Comparison of ENCODE assay signal across 1 cellular context in genomic region chr12:101407438-101408345, GRCh38.
A peak's percentile ranks its signal among the peaks of the same experiment; 100 is the strongest.
TF ChIP-seq lines count a peak whose summit lies in the region.

TSS of gene ARL1 (minus strand) at chr12:101407772. CDS start at chr12:101407645, 127 bp downstream.

TF ChIP-seq in K562, 482 proteins besides CTCF, POLR2A, EP300 and RAD21 (continued from another document and continues in another):
- peak; percentile 26; the same call in 1 of the 2 replicates for TF ChIP-seq HMGXB4 (CRISPR knock-in tag; IDR thresholded peaks at IDR 0.05)
- TF ChIP-seq GATAD2B (IDR thresholded peaks at IDR 0.05; ENCODE audit: borderline replicate concordance) = 0 out of 2 replicates have a peak, but pooled peaks have one; percentile 9
- peak; percentile 39; the same call in 1 of the 2 replicates for TF ChIP-seq ZSCAN29 (IDR thresholded peaks at IDR 0.05)
- no peak for TF ChIP-seq ARNT (IDR thresholded peaks at IDR 0.05)
- peak; percentile 94 for TF ChIP-seq PHF8 (IDR thresholded peaks at IDR 0.05; ENCODE audit: borderline replicate concordance, low read length)
- TF ChIP-seq ZNF239 (CRISPR knock-in tag; IDR thresholded peaks at IDR 0.05) = no peak
- TF ChIP-seq, protein P1, sequence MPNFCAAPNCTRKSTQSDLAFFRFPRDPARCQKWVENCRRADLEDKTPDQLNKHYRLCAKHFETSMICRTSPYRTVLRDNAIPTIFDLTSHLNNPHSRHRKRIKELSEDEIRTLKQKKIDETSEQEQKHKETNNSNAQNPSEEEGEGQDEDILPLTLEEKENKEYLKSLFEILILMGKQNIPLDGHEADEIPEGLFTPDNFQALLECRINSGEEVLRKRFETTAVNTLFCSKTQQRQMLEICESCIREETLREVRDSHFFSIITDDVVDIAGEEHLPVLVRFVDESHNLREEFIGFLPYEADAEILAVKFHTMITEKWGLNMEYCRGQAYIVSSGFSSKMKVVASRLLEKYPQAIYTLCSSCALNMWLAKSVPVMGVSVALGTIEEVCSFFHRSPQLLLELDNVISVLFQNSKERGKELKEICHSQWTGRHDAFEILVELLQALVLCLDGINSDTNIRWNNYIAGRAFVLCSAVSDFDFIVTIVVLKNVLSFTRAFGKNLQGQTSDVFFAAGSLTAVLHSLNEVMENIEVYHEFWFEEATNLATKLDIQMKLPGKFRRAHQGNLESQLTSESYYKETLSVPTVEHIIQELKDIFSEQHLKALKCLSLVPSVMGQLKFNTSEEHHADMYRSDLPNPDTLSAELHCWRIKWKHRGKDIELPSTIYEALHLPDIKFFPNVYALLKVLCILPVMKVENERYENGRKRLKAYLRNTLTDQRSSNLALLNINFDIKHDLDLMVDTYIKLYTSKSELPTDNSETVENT (CRISPR knock-in tag; IDR thresholded peaks at IDR 0.05) = peak; percentile 15; the same call in 1 of the 2 replicates
- TF ChIP-seq, protein P2, sequence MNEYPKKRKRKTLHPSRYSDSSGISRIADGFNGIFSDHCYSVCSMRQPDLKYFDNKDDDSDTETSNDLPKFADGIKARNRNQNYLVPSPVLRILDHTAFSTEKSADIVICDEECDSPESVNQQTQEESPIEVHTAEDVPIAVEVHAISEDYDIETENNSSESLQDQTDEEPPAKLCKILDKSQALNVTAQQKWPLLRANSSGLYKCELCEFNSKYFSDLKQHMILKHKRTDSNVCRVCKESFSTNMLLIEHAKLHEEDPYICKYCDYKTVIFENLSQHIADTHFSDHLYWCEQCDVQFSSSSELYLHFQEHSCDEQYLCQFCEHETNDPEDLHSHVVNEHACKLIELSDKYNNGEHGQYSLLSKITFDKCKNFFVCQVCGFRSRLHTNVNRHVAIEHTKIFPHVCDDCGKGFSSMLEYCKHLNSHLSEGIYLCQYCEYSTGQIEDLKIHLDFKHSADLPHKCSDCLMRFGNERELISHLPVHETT (CRISPR knock-in tag; conservative IDR thresholded peaks at IDR 0.05 in 1 of 2, IDR thresholded peaks at IDR 0.05 in 1 of 2) = peak in 1 of 2 experiments; percentile 81; a peak in 2 of 4 replicates
- no peak for TF ChIP-seq SIRT6 (IDR thresholded peaks at IDR 0.05; ENCODE audit: low read depth, low read length)
- TF ChIP-seq ZNF212 (CRISPR knock-in tag; IDR thresholded peaks at IDR 0.05) = no peak
- no peak for TF ChIP-seq RNF219 (CRISPR knock-in tag; IDR thresholded peaks at IDR 0.05)
- TF ChIP-seq PRMT5 (CRISPR knock-in tag; IDR thresholded peaks at IDR 0.05) = no peak
- TF ChIP-seq ZBTB34 (CRISPR knock-in tag; IDR thresholded peaks at IDR 0.05) = no peak
- peak; percentile 74; the same call in 1 of the 2 replicates for TF ChIP-seq ZZZ3 (IDR thresholded peaks at IDR 0.05)
- no peak for TF ChIP-seq ESRRB (CRISPR knock-in tag; IDR thresholded peaks at IDR 0.05; ENCODE audit: borderline replicate concordance)
- TF ChIP-seq HCFC1 (IDR thresholded peaks at IDR 0.05; ENCODE audit: low read depth, low read length) = peak; percentile 79
- no peak for TF ChIP-seq SNRNP70 (optimal IDR thresholded peaks at IDR 0.05; ENCODE audit: low read depth, low read length)
- TF ChIP-seq, protein P3, sequence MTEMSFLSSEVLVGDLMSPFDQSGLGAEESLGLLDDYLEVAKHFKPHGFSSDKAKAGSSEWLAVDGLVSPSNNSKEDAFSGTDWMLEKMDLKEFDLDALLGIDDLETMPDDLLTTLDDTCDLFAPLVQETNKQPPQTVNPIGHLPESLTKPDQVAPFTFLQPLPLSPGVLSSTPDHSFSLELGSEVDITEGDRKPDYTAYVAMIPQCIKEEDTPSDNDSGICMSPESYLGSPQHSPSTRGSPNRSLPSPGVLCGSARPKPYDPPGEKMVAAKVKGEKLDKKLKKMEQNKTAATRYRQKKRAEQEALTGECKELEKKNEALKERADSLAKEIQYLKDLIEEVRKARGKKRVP (CRISPR knock-in tag; IDR thresholded peaks at IDR 0.05) = no peak
- peak; percentile 74 for TF ChIP-seq ESRRA (IDR thresholded peaks at IDR 0.05; ENCODE audit: borderline replicate concordance, low read depth)
- no peak for TF ChIP-seq ZNF354B (CRISPR knock-in tag; IDR thresholded peaks at IDR 0.05)
- no peak for TF ChIP-seq CREBBP (IDR thresholded peaks at IDR 0.05; ENCODE audit: low read depth, low read length)
- TF ChIP-seq PRPF4 (IDR thresholded peaks at IDR 0.05; ENCODE audit: insufficient read depth, low read depth, low read length, poor library complexity, severe bottlenecking) = no peak
- TF ChIP-seq PYGO2 (tag; IDR thresholded peaks at IDR 0.05) = no peak
- TF ChIP-seq ZKSCAN3 (CRISPR knock-in tag; IDR thresholded peaks at IDR 0.05) = no peak
- TF ChIP-seq HBP1 (CRISPR knock-in tag; IDR thresholded peaks at IDR 0.05) = no peak
- TF ChIP-seq MYBL2 (IDR thresholded peaks at IDR 0.05; ENCODE audit: low read depth) = 0 out of 2 replicates have a peak, but pooled peaks have one; percentile 22
- TF ChIP-seq MYBL2 (CRISPR knock-in tag; IDR thresholded peaks at IDR 0.05; ENCODE audit: borderline replicate concordance) = no peak
- TF ChIP-seq ZNF764 (CRISPR knock-in tag; IDR thresholded peaks at IDR 0.05; ENCODE audit: low read depth) = no peak
- peak; percentile 99 for TF ChIP-seq EP400 (IDR thresholded peaks at IDR 0.05)
- peak; percentile 89 to 91 for TF ChIP-seq MNT (conservative IDR thresholded peaks at IDR 0.05)
- TF ChIP-seq RB1 (IDR thresholded peaks at IDR 0.05; ENCODE audit: low read depth) = peak; percentile 57; the same call in 1 of the 2 replicates
- peak; percentile 95 for TF ChIP-seq MYC (IDR thresholded peaks at IDR 0.05; ENCODE audit: low read depth, low read length)
- TF ChIP-seq MYC (CRISPR knock-in tag; IDR thresholded peaks at IDR 0.05; ENCODE audit: borderline replicate concordance, low read depth) = peak; percentile 35; the same call in 1 of the 2 replicates
- no peak for TF ChIP-seq LEF1 (IDR thresholded peaks at IDR 0.05)
- no peak for TF ChIP-seq ARID1B (IDR thresholded peaks at IDR 0.05)
- TF ChIP-seq HNRNPL (IDR thresholded peaks at IDR 0.05; ENCODE audit: low read depth, low read length) = no peak
- no peak for TF ChIP-seq GTF2A2 (tag; IDR thresholded peaks at IDR 0.05)
- TF ChIP-seq, protein P4, sequence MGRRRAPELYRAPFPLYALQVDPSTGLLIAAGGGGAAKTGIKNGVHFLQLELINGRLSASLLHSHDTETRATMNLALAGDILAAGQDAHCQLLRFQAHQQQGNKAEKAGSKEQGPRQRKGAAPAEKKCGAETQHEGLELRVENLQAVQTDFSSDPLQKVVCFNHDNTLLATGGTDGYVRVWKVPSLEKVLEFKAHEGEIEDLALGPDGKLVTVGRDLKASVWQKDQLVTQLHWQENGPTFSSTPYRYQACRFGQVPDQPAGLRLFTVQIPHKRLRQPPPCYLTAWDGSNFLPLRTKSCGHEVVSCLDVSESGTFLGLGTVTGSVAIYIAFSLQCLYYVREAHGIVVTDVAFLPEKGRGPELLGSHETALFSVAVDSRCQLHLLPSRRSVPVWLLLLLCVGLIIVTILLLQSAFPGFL (CRISPR knock-in tag; IDR thresholded peaks at IDR 0.05) = no peak
- no peak for TF ChIP-seq ZNF174 (CRISPR knock-in tag; IDR thresholded peaks at IDR 0.05)
- TF ChIP-seq, protein P5, sequence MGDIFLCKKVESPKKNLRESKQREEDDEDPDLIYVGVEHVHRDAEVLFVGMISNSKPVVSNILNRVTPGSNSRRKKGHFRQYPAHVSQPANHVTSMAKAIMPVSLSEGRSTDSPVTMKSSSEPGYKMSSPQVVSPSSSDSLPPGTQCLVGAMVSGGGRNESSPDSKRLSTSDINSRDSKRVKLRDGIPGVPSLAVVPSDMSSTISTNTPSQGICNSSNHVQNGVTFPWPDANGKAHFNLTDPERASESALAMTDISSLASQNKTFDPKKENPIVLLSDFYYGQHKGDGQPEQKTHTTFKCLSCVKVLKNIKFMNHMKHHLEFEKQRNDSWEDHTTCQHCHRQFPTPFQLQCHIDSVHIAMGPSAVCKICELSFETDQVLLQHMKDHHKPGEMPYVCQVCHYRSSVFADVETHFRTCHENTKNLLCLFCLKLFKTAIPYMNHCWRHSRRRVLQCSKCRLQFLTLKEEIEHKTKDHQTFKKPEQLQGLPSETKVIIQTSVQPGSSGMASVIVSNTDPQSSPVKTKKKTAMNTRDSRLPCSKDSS (IDR thresholded peaks at IDR 0.05; ENCODE audit: low read depth, partially characterized antibody) = no peak
- TF ChIP-seq SMAD3 (CRISPR knock-in tag; conservative IDR thresholded peaks at IDR 0.05) = 0 out of 2 replicates have a peak, but pooled peaks have one; percentile 38
- no peak for TF ChIP-seq PPARD (CRISPR knock-in tag; IDR thresholded peaks at IDR 0.05)
- peak; percentile 95 for TF ChIP-seq CREB1 (IDR thresholded peaks at IDR 0.05)
- peak; percentile 81; the same call in 1 of the 2 replicates for TF ChIP-seq CREB1 (CRISPR knock-in tag; IDR thresholded peaks at IDR 0.05)
- TF ChIP-seq ZNF583 (CRISPR knock-in tag; IDR thresholded peaks at IDR 0.05) = no peak
- TF ChIP-seq ZNF184 (CRISPR knock-in tag; IDR thresholded peaks at IDR 0.05) = no peak
- TF ChIP-seq GABPB1 (CRISPR knock-in tag; IDR thresholded peaks at IDR 0.05) = no peak
- TF ChIP-seq EHMT2 (IDR thresholded peaks at IDR 0.05) = no peak
- TF ChIP-seq KLF13 (tag; IDR thresholded peaks at IDR 0.05; ENCODE audit: borderline replicate concordance, low read depth) = 0 out of 2 replicates have a peak, but pooled peaks have one; percentile 22
- TF ChIP-seq, protein P6, sequence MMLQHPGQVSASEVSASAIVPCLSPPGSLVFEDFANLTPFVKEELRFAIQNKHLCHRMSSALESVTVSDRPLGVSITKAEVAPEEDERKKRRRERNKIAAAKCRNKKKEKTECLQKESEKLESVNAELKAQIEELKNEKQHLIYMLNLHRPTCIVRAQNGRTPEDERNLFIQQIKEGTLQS (IDR thresholded peaks at IDR 0.05) = peak; percentile 82
- TF ChIP-seq, protein P6 (CRISPR knock-in tag; conservative IDR thresholded peaks at IDR 0.05) = no peak; the same call in 1 of the 2 replicates
- TF ChIP-seq ZNF121 (CRISPR knock-in tag; conservative IDR thresholded peaks at IDR 0.05) = no peak
